ENCODE assay signal across 8 cellular contexts in genomic region chr20:62887147-62887859, GRCh38.
DNase-seq lines count a peak whose midpoint lies in the region; ATAC-seq, FAIRE-seq and TF ChIP-seq lines count a peak whose summit lies in the region.

No MANE protein-coding gene starts in this region.

- ATAC-seq in DND-41 (ENCODE audit: insufficient read depth, low read depth), result peak; percentile 44
- ATAC-seq in GM19023 (IDR thresholded peaks at IDR 0.05; ENCODE audit: unreplicated experiment), result no peak
- no peak for ATAC-seq in GM18873 (IDR thresholded peaks at IDR 0.05; ENCODE audit: low FRiP score, unreplicated experiment)
- no peak for ATAC-seq in GM21529 (IDR thresholded peaks at IDR 0.05; ENCODE audit: unreplicated experiment)

- H3K27me3 ChIP-seq in DND-41 (ENCODE audit: insufficient read depth, low read length, poor library complexity), result no peaks in the 10 kb centered on the region

- H3K4me1 ChIP-seq in DND-41 (ENCODE audit: insufficient read depth, low read length), result no peaks in the 10 kb centered on the region

- TF ChIP-seq CTCF in DND-41 (IDR thresholded peaks at IDR 0.05; ENCODE audit: borderline replicate concordance, extremely low read depth, low read length, poor library complexity, severe bottlenecking), result no peak

- FAIRE-seq in GM19239 (lab: Jason Lieb, UNC), result no peak

- no peak overlapping the region for H3K4me2 ChIP-seq in DND-41 (ENCODE audit: insufficient read depth, low read length)

- peaks cover 23% of the 10 kb centered on the region for H4K20me1 ChIP-seq in DND-41 (ENCODE audit: insufficient read depth, low read length)

- H3K4me3 ChIP-seq in DND-41 (ENCODE audit: low read depth in 1 of 2, low read length in 2 of 2), result no peak overlapping the region

- no peaks in the 10 kb centered on the region for H3K79me2 ChIP-seq in DND-41 (ENCODE audit: insufficient read depth, low read length)

- H3K27ac ChIP-seq in DND-41 (ENCODE audit: low read length), result no peak overlapping the region

- peaks cover 71% of the 10 kb centered on the region for H3K36me3 ChIP-seq in DND-41 (ENCODE audit: insufficient read depth, low read length)

- H3K9ac ChIP-seq in DND-41 (ENCODE audit: low read depth, low read length), result no peak overlapping the region

- no peaks in the 10 kb centered on the region for H3K9me3 ChIP-seq in DND-41 (ENCODE audit: insufficient read depth, low read length, severe bottlenecking)

- DNase-seq in DND-41 (peak; percentile 44), NCI-H2196 (lab: John Stamatoyannopoulos, UW; ENCODE audit: unreplicated experiment) (peak; percentile 41), activated gamma-delta T cell treated with Interleukin-2 at 50 U/mL for 16 hours (peak; percentile 29), iris pigment epithelial cell (ENCODE audit: low read depth) (peak; percentile 99), GM19239 (ENCODE audit: insufficient read length, low spot score) (no peak)

- no peak overlapping the region for H2AFZ ChIP-seq in DND-41 (ENCODE audit: low read depth, low read length)
